ENCODE assay signal across 10 cellular contexts in the genomic region with DNA sequence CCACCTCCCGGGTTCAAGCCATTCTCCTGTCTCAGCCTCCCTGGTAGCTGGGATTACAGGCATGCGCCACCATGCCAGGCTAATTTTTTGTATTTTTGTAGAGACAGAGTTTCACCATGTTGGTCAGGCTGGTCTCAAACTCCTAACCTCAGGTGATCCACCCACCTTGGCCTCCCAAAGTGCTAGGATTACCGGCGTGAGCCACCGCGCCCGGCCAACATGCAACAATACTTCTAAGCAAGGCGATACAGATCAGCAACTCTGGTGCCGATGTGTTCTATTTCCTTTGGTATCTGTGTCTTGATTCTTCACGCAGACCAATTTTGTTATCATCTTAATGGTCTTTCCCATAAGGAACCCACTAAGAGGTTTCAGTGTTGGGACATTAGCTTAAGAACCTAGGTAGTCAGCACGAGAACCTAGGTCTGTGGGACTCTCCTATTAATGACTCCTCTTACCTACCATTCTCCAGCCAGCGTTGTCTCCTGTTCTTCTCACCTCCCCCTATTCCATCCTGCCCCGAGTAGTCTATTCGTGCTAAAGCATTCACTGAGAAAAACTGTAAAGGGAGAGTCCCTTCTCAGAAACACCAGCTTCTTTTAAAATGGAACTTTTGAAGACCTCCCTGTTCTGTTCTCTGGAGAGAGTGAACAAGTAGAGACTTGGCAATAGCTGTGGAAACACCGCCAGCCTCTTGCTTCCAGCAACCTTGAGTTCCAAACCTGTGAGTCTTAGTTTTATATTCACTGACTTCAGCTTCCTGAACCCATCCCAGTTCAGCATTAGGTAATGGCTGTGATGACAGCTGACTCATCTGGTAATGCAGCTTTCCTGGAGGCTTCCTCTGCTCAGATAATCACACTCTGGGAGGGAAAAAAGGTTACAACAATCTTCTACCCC.
DNase-seq lines count a peak whose midpoint lies in the region; ATAC-seq and TF ChIP-seq lines count a peak whose summit lies in the region.
"Had no signal": no experiment of that assay in that cellular context is flagged by ENCODE, and none has a peak within 500 bp of the region (broad histone marks: within the 10 kb centered on the region; RNA-seq: fewer than 3 reads in every experiment).

No MANE protein-coding gene starts in this region.

- peak overlapping the region; percentile 32; the same call in 1 of the 2 replicates for H3K27ac ChIP-seq in 22Rv1
- peak overlapping the region; percentile 46 for H3K27ac ChIP-seq in HUES64 (ENCODE audit: low read depth, low read length)
- peak overlapping the region; percentile 82 for H3K27ac ChIP-seq in colonic mucosa
- H3K27ac ChIP-seq: neural progenitor cell had no signal

- H3K9ac ChIP-seq in HUES64 (ENCODE audit: low read depth, low read length): no peak overlapping the region
- H3K9ac ChIP-seq in colonic mucosa (ENCODE audit: low read depth in 2 of 2, low read length in 2 of 2): peak overlapping the region in 1 of 2 donors; percentile 58
- H3K9ac ChIP-seq: neural progenitor cell had no signal

- H3K36me3 ChIP-seq in HUES64 (ENCODE audit: insufficient read depth, low read length): no peaks in the 10 kb centered on the region
- no peaks in the 10 kb centered on the region for H3K36me3 ChIP-seq in colonic mucosa
- H3K36me3 ChIP-seq: neural progenitor cell had no signal

- peak overlapping the region; percentile 90 for H3K27ac Mint-ChIP-seq in mesothelial cell of epicardium
- H3K27ac Mint-ChIP-seq: CD4-positive, CD25-positive, alpha-beta regulatory T cell; neural progenitor cell had no signal

- peaks cover 17% of the 10 kb centered on the region for H3K4me1 Mint-ChIP-seq in mesothelial cell of epicardium
- H3K4me1 Mint-ChIP-seq: CD4-positive, CD25-positive, alpha-beta regulatory T cell had no signal

- H3K27me3 Mint-ChIP-seq in mesothelial cell of epicardium (ENCODE audit: low read depth): no peaks in the 10 kb centered on the region

- intact Hi-C loops in colonic mucosa (cut with DNase I): no loop called here

- DNase-seq in colonic mucosa: peak; percentile 67
- DNase-seq in mesothelial cell of epicardium (ENCODE audit: low spot score in 2 of 2, unreplicated experiment in 2 of 2): no peak
- DNase-seq in RPMI8226: no peak
- DNase-seq: CD4-positive, CD25-positive, alpha-beta regulatory T cell had no signal

- peak overlapping the region; percentile 0 for H3K4me3 Mint-ChIP-seq in mesothelial cell of epicardium
- H3K4me3 Mint-ChIP-seq: CD4-positive, CD25-positive, alpha-beta regulatory T cell; neural progenitor cell had no signal

- WGBS in HUES64: 83% methylated on average over 15 of the region's 15 CpGs

- H3K4me3 ChIP-seq in HUES64 (ENCODE audit: low read length) (no peak overlapping the region), colonic mucosa (no peak overlapping the region)
- H3K4me3 ChIP-seq: neural progenitor cell had no signal

- no peaks in the 10 kb centered on the region for H3K9me3 ChIP-seq in HUES64 (ENCODE audit: insufficient read depth, low read depth, low read length)
- H3K9me3 ChIP-seq in colonic mucosa: no peaks in the 10 kb centered on the region

- no peaks in the 10 kb centered on the region for H3K9me3 Mint-ChIP-seq in mesothelial cell of epicardium
- H3K9me3 Mint-ChIP-seq: CD4-positive, CD25-positive, alpha-beta regulatory T cell; neural progenitor cell had no signal

- H3K27me3 ChIP-seq in HUES64 (ENCODE audit: insufficient read depth, low read length) (no peaks in the 10 kb centered on the region), colonic mucosa (no peaks in the 10 kb centered on the region)
- H3K27me3 ChIP-seq: neural progenitor cell had no signal

- TF ChIP-seq CTCF in 22Rv1 (IDR thresholded peaks at IDR 0.05) (no peak), colonic mucosa (IDR thresholded peaks at IDR 0.05) (no peak), mesothelial cell of epicardium (IDR thresholded peaks at IDR 0.05; ENCODE audit: unreplicated experiment) (no peak)

- ATAC-seq in GM19324 (IDR thresholded peaks at IDR 0.05; ENCODE audit: low FRiP score, unreplicated experiment) (no peak), GM19395 (IDR thresholded peaks at IDR 0.05; ENCODE audit: unreplicated experiment) (no peak), HG02870 (IDR thresholded peaks at IDR 0.05; ENCODE audit: unreplicated experiment) (no peak)

- peaks cover 29% of the 10 kb centered on the region; the same call in 1 of the 2 replicates for H3K4me1 ChIP-seq in HUES64 (ENCODE audit: insufficient read depth, low read length)
- H3K4me1 ChIP-seq in colonic mucosa: no peaks in the 10 kb centered on the region
- H3K4me1 ChIP-seq: neural progenitor cell had no signal

- H3K36me3 Mint-ChIP-seq in mesothelial cell of epicardium: peaks cover 19% of the 10 kb centered on the region

Comparison
In these comparisons a context has a peak if more than half of its experiments do, and no peak if none do; other contexts are left out.
1. H3K27ac ChIP-seq: peak in every context shown above with its lines; median percentile 82 in colonic mucosa; 46 in HUES64; 32 in 22Rv1.